8 cellular contexts compared by ENCODE assay signal in genomic region chr11:43987384-43988039, GRCh38.
A peak's percentile ranks its signal among the peaks of the same experiment; 100 is the strongest.
DNase-seq lines count a peak whose midpoint lies in the region; ATAC-seq and TF ChIP-seq lines count a peak whose summit lies in the region.

No MANE protein-coding gene starts in this region.

- H3K27ac ChIP-seq in brain microvascular endothelial cell, result peak overlapping the region; percentile 58

- TF ChIP-seq CTCF in brain microvascular endothelial cell (IDR thresholded peaks at IDR 0.05; ENCODE audit: low read depth, low read length, missing control alignments) (no peak), retinal pigment epithelial cell (conservative IDR thresholded peaks at IDR 0.05; ENCODE audit: low read depth, low read length) (no peak)

- no peaks in the 10 kb centered on the region for H3K36me3 ChIP-seq in brain microvascular endothelial cell (replicated peaks)

- peaks cover 3% of the 10 kb centered on the region for H3K27me3 ChIP-seq in brain microvascular endothelial cell (replicated peaks)

- in situ Hi-C loops in brain microvascular endothelial cell (cut with HindIII; ENCODE audit: low pct_ligation_motif_present, low sequenced_read_pairs), result no loop called here

- peak; percentile 92 for DNase-seq in GM03348 (ENCODE audit: low spot score)
- peak; percentile 65 for DNase-seq in brain microvascular endothelial cell
- peak; percentile 47 for DNase-seq in iris pigment epithelial cell (ENCODE audit: low read depth)
- DNase-seq in retinal pigment epithelial cell (ENCODE audit: low read depth), result peak; percentile 6
- DNase-seq in erythroblast (lab: John Stamatoyannopoulos, UW), result no peak

- TF ChIP-seq POLR2A in erythroblast (IDR thresholded peaks at IDR 0.05; ENCODE audit: low read length), result no peak

- no peak for ATAC-seq in GM19351 (IDR thresholded peaks at IDR 0.05; ENCODE audit: unreplicated experiment)
- no peak for ATAC-seq in HG03280 (IDR thresholded peaks at IDR 0.05; ENCODE audit: unreplicated experiment)
- no peak for ATAC-seq in HG02610 (IDR thresholded peaks at IDR 0.05; ENCODE audit: unreplicated experiment)

- H3K4me3 ChIP-seq in brain microvascular endothelial cell (ENCODE audit: low read depth, low read length) (no peak overlapping the region), retinal pigment epithelial cell (ENCODE audit: low read length) (no peak overlapping the region)

Comparison
In these comparisons a context has a peak if more than half of its experiments do, and no peak if none do; other contexts are left out.
1. DNase-seq: peak in GM03348 (single experiment), brain microvascular endothelial cell (single experiment), iris pigment epithelial cell (single experiment) and retinal pigment epithelial cell (single experiment); none in erythroblast (0 of 2).